In the genomic region with DNA sequence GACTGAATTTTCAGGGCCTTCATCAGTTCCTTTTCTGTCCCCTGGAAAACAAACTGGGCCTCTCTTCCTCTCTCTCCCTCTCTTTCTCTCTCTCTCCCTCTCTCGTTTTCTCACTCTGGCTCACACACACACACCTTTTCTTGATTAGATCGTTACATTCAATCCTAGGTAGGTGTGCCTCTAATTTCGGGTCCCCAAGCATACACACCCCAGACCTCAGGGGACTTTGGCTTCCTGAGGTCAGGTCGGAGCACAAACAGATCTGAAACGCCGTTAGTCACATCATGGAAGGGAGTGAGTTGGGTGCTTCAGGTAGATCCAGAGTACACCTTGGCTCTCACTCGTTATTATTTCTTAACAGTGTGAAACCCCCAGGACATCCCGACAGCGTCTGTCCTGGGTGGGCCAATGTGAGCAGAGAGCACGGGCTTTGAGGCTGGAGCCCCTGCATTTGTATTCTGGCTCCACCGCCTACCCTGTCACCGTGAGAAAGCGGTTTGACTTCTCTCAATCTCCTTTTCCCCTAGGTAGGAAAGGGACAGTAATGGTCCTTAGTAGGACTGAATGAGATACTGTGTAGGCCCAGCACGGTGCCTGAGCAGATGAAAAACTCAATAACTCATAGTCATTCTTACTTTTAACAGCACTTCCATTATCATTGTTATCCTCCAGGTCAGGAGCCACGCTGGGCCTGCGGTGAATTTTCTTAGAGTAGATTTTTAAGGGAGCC, we compare ENCODE assay signal across 14 cellular contexts. TPM values are rescaled to one million over a fixed set of nuclear protein-coding genes. Genes with fewer than 3 reads are reported as not detected.
DNase-seq lines count a peak whose midpoint lies in the region; ATAC-seq and TF ChIP-seq lines count a peak whose summit lies in the region.
"Had no signal": no experiment of that assay in that cellular context is flagged by ENCODE, and none has a peak within 500 bp of the region (broad histone marks: within the 10 kb centered on the region; RNA-seq: fewer than 3 reads in every experiment).

No MANE protein-coding gene starts in this region.

- H3K36me3 Mint-ChIP-seq in T-cell: no peaks in the 10 kb centered on the region

- POLR2A ChIA-PET in T-cell (lab: Charles Lee): no interaction called here

- no peaks in the 10 kb centered on the region for H3K4me1 ChIP-seq in prostate gland (replicated peaks)

- 92% methylated on average over 16 of the region's 16 CpGs for WGBS in prostate gland

- no peaks in the 10 kb centered on the region for H3K27me3 Mint-ChIP-seq in T-cell

- H3K4me3 ChIP-seq in prostate gland (no peak overlapping the region), brain microvascular endothelial cell (ENCODE audit: low read depth, low read length) (no peak overlapping the region)
- H3K4me3 ChIP-seq: breast epithelium, ovary had no signal

- TF ChIP-seq CTCF in prostate gland (IDR thresholded peaks at IDR 0.05) (no peak), brain microvascular endothelial cell (IDR thresholded peaks at IDR 0.05; ENCODE audit: low read depth, low read length, missing control alignments) (no peak)

- peak; percentile 18 for TF ChIP-seq POLR2A in GM18526 (IDR thresholded peaks at IDR 0.05; ENCODE audit: extremely low read depth, insufficient read length)
- no peak for TF ChIP-seq POLR2A in prostate gland (IDR thresholded peaks at IDR 0.05)

- no peak for DNase-seq in T-cell
- DNase-seq in prostate gland (ENCODE audit: low spot score): no peak
- no peak for DNase-seq in NCI-H524 treated with DMSO at 0.1 percent for 48 hours (lab: John Stamatoyannopoulos, UW)
- DNase-seq in NCI-H2171 (lab: John Stamatoyannopoulos, UW): no peak
- no peak for DNase-seq in brain microvascular endothelial cell
- DNase-seq in KBM-7: no peak
- DNase-seq: DMS 273 treated with DMSO at 0.1 percent for 48 hours, NCI-H510A, ovary had no signal

- peak overlapping the region; percentile 44 to 46 for H3K27ac ChIP-seq in prostate gland
- H3K27ac ChIP-seq in brain microvascular endothelial cell: no peak overlapping the region

- H3K9me3 Mint-ChIP-seq in T-cell: no peaks in the 10 kb centered on the region

- in situ Hi-C loops in brain microvascular endothelial cell (cut with HindIII; ENCODE audit: low pct_ligation_motif_present, low sequenced_read_pairs): no loop called here
- in situ Hi-C loops in KBM-7 (cut with MboI; ENCODE audit: low pct_unique_long_range_greater_than_20kb, low sequenced_read_pairs): loop anchor here (25.0 kb wide), 1 partner anchor 129 kb away; the partner anchor contains the start of gene POU2AF3

- peak overlapping the region in 1 of 3 donors; percentile 57 for H3K4me3 Mint-ChIP-seq in T-cell

- peaks cover 38 to 52% (median 51%) of the 10 kb centered on the region in 3 donors for H3K4me1 Mint-ChIP-seq in T-cell

- H3K36me3 ChIP-seq in prostate gland (no peaks in the 10 kb centered on the region), brain microvascular endothelial cell (replicated peaks) (no peaks in the 10 kb centered on the region)
- H3K36me3 ChIP-seq: breast epithelium, ovary had no signal

- intact Hi-C loops in prostate gland (cut with DNase I): loop anchor here (5.0 kb wide), 1 partner anchor 114 kb away; no protein-coding TSS in a partner anchor

- CTCF ChIA-PET in T-cell (lab: Charles Lee): interaction anchor here (0.8 to 1.6 kb wide), 3 partner anchors 12 to 134 kb away, joined by 3 to 4 read pairs (median 4); no protein-coding TSS in a partner anchor

- H3K27me3 ChIP-seq in prostate gland (replicated peaks; ENCODE audit: insufficient read depth): no peaks in the 10 kb centered on the region
- no peaks in the 10 kb centered on the region for H3K27me3 ChIP-seq in brain microvascular endothelial cell (replicated peaks)
- H3K27me3 ChIP-seq: breast epithelium, ovary had no signal

- no peaks in the 10 kb centered on the region for H3K9me3 ChIP-seq in prostate gland
- H3K9me3 ChIP-seq: breast epithelium, ovary had no signal

- ATAC-seq in HG02763 (IDR thresholded peaks at IDR 0.05; ENCODE audit: unreplicated experiment): peak; percentile 0
- ATAC-seq in T-cell (replicated peaks in 1 of 4): no peak

- H3K27ac Mint-ChIP-seq in T-cell: peak overlapping the region; percentile 79 to 84

RNA-seq across cellular contexts. Expression of gene POU2AF1, which starts 37.3 kb away (rescaled TPM):
- total RNA-seq in T-cell (1 to 10 TPM; 3.4 to 9.3 (median 4.3) TPM), prostate gland (1 to 10 TPM in 1 of 2 donors, under 1 TPM in 1; 0.74 to 1.5 TPM)
- total RNA-seq: M059J, SK-MEL-5 had no signal
